ENCODE assay signal across 15 cellular contexts in genomic region chr2:112547333-112547732, GRCh38. TPM values are rescaled to one million over a fixed set of nuclear protein-coding genes. Genes with fewer than 3 reads are reported as not detected.
DNase-seq lines count a peak whose midpoint lies in the region; ATAC-seq, FAIRE-seq and TF ChIP-seq lines count a peak whose summit lies in the region.
"Had no signal": no experiment of that assay in that cellular context is flagged by ENCODE, and none has a peak within 500 bp of the region (broad histone marks: within the 10 kb centered on the region; RNA-seq: fewer than 3 reads in every experiment).

No MANE protein-coding gene starts in this region.

- no peak overlapping the region for H2BK120ac ChIP-seq in IMR-90 (ENCODE audit: low read depth, low read length)

- no TSS peak for BruUV-seq in IMR-90 (replicated peaks; lab: Mats Ljungman, UMichigan)

- no peak for TF ChIP-seq CTCF in IMR-90 (conservative IDR thresholded peaks at IDR 0.05; ENCODE audit: low read depth, low read length)
- TF ChIP-seq CTCF in bronchial epithelial cell (IDR thresholded peaks at IDR 0.05; ENCODE audit: insufficient read depth, low read length, severe bottlenecking) = no peak
- no peak for TF ChIP-seq CTCF in right lobe of liver (IDR thresholded peaks at IDR 0.05)
- no peak for TF ChIP-seq CTCF in neural progenitor cell (IDR thresholded peaks at IDR 0.05)

- in situ Hi-C loops in IMR-90 (cut with MboI; ENCODE audit: low sequenced_read_pairs) = no loop called here

- no peak overlapping the region for H3K14ac ChIP-seq in IMR-90 (replicated peaks; ENCODE audit: low read depth, low read length)

- H2AK5ac ChIP-seq in IMR-90 (ENCODE audit: low read depth, low read length) = no peak overlapping the region

- H3K4me3 Mint-ChIP-seq in neural progenitor cell = no peak overlapping the region
- H3K4me3 Mint-ChIP-seq: CD4-positive, alpha-beta T cell; IgD-negative memory B cell; natural killer cell treated with Interleukin-12 subunit alpha and Interleukin-12 subunit beta and Interleukin-15 and Interleukin-18, amount 100 ng/mL, for 72 hours had no signal

- H3K4me1 ChIP-seq in IMR-90 (ENCODE audit: control insufficient read depth, insufficient read depth, low read length) (no peaks in the 10 kb centered on the region), right lobe of liver (peaks cover 0 to 21% (median 4%) of the 10 kb centered on the region in 4 donors), neural progenitor cell (peaks cover 8% of the 10 kb centered on the region)

- TF ChIP-seq POLR2A in IMR-90 (IDR thresholded peaks at IDR 0.05; ENCODE audit: low read depth, low read length) = no peak
- TF ChIP-seq POLR2A in right lobe of liver (IDR thresholded peaks at IDR 0.05) = no peak

- no peaks in the 10 kb centered on the region for H3F3A ChIP-seq in neural progenitor cell (ENCODE audit: low read depth)

- no peaks in the 10 kb centered on the region for H3K9me3 Mint-ChIP-seq in neural progenitor cell
- H3K9me3 Mint-ChIP-seq: CD4-positive, alpha-beta T cell; IgD-negative memory B cell; natural killer cell treated with Interleukin-12 subunit alpha and Interleukin-12 subunit beta and Interleukin-15 and Interleukin-18, amount 100 ng/mL, for 72 hours had no signal

- H3K4ac ChIP-seq in IMR-90 (ENCODE audit: low read depth, low read length) = no peak overlapping the region

- H3K9me3 ChIP-seq in IMR-90 (ENCODE audit: control insufficient read depth, insufficient read depth, low read length) = no peaks in the 10 kb centered on the region
- no peaks in the 10 kb centered on the region for H3K9me3 ChIP-seq in right lobe of liver
- H3K9me3 ChIP-seq in neural progenitor cell (ENCODE audit: low read depth) = no peaks in the 10 kb centered on the region

- H3K36me3 ChIP-seq in IMR-90 (ENCODE audit: control insufficient read depth, insufficient read depth, low read length) (peaks cover 11% of the 10 kb centered on the region), bronchial epithelial cell (ENCODE audit: control insufficient read depth, insufficient read depth, low read length) (peaks cover 9% of the 10 kb centered on the region), right lobe of liver (peaks cover 0 to 40% (median 7%) of the 10 kb centered on the region in 4 donors), neural progenitor cell (peaks cover 4% of the 10 kb centered on the region)

- POLR2A ChIA-PET in IMR-90 (lab: Charles Lee; ENCODE audit: unreplicated experiment) = no interaction called here

- H3K27ac ChIP-seq in IMR-90 (ENCODE audit: insufficient read depth, low read length) = no peak overlapping the region
- no peak overlapping the region for H3K27ac ChIP-seq in right lobe of liver
- H3K27ac ChIP-seq in neural progenitor cell = no peak overlapping the region

- peaks cover 46% of the 10 kb centered on the region for H3K79me2 ChIP-seq in neural progenitor cell (ENCODE audit: low read depth)

- no CpG with 5 or more reads among the region's 4 CpGs for WGBS in IMR-90 (ENCODE audit: extremely low coverage in 2 of 2, insufficient read length in 1 of 2), 2 experiments
- WGBS in right lobe of liver (ENCODE audit: insufficient coverage, low coverage, low lambda C conversion rate, missing lambda C conversion rate) = 38% methylated on average over 4 of the region's 4 CpGs

- H4K91ac ChIP-seq in IMR-90 (ENCODE audit: insufficient read depth, low read depth, low read length) = no peak overlapping the region

- no peak overlapping the region for H3K18ac ChIP-seq in IMR-90 (ENCODE audit: low read depth, low read length)

- no peak overlapping the region for H2AK9ac ChIP-seq in IMR-90 (replicated peaks; ENCODE audit: low read depth, low read length, poor library complexity)

- ATAC-seq in IMR-90 (ENCODE audit: low read depth) (peak; percentile 49; the same call in 1 of the 2 replicates), right lobe of liver (peak; percentile 81 to 86 (median 84)), SK-N-SH treated with all-trans-retinoic acid at 6 μM for 48 hours (no peak)
- ATAC-seq: natural killer cell treated with Interleukin-12 subunit alpha and Interleukin-12 subunit beta and Interleukin-15 and Interleukin-18, amount 100 ng/mL, for 72 hours had no signal

- dilution Hi-C loops in IMR-90 (cut with HindIII; ENCODE audit: low sequenced_read_pairs, unreplicated experiment) = no loop called here

- H3K27me3 ChIP-seq in IMR-90 (ENCODE audit: control insufficient read depth, insufficient read depth, low read length) (no peaks in the 10 kb centered on the region), bronchial epithelial cell (ENCODE audit: control insufficient read depth, insufficient read depth, low read length) (no peaks in the 10 kb centered on the region), right lobe of liver (no peaks in the 10 kb centered on the region), neural progenitor cell (no peaks in the 10 kb centered on the region)

- H3K4me2 ChIP-seq in IMR-90 (ENCODE audit: low read depth, low read length) (no peak overlapping the region), neural progenitor cell (no peak overlapping the region)

- peaks cover 25% of the 10 kb centered on the region for H3K36me3 Mint-ChIP-seq in neural progenitor cell

- H3K9me1 ChIP-seq in IMR-90 (ENCODE audit: insufficient read depth, low read length) = 0 out of 2 replicates have a peak, but pooled peaks cover 2% of the 10 kb centered on the region

- TF ChIP-seq RAD21 in IMR-90 (IDR thresholded peaks at IDR 0.05; ENCODE audit: low read length) = no peak

- no peaks in the 10 kb centered on the region for H3K27me3 Mint-ChIP-seq in neural progenitor cell (ENCODE audit: insufficient read depth, low read depth)
- H3K27me3 Mint-ChIP-seq: CD4-positive, alpha-beta T cell; IgD-negative memory B cell; natural killer cell treated with Interleukin-12 subunit alpha and Interleukin-12 subunit beta and Interleukin-15 and Interleukin-18, amount 100 ng/mL, for 72 hours had no signal

- CTCF ChIA-PET in IMR-90 (lab: Yijun Ruan, JAX) = interaction anchor here (0.6 kb wide), 1 partner anchor 28 kb away, joined by 6 read pairs; no protein-coding TSS in a partner anchor

- H3K9ac ChIP-seq in IMR-90 (ENCODE audit: low read depth, low read length) (no peak overlapping the region), neural progenitor cell (no peak overlapping the region)

- intact Hi-C loops in IMR-90 (cut with micrococcal nuclease) = no loop called here
- intact Hi-C loops in right lobe of liver (cut with DNase I) = no loop called here

- H4K20me1 ChIP-seq in IMR-90 (ENCODE audit: insufficient read depth, low read length) = no peaks in the 10 kb centered on the region
- H4K20me1 ChIP-seq in neural progenitor cell (ENCODE audit: low read depth) = peaks cover 21% of the 10 kb centered on the region

- H4K5ac ChIP-seq in IMR-90 (ENCODE audit: low read depth, low read length) = no peak overlapping the region

- DNase-seq in AML-193 (lab: John Stamatoyannopoulos, UW) = peak; percentile 59 to 73
- DNase-seq in IMR-90 = peak; percentile 67
- DNase-seq in bronchial epithelial cell (ENCODE audit: low read depth) = peak; percentile 73
- peak; percentile 33 to 73 (median 63) for DNase-seq in right lobe of liver
- DNase-seq in neural progenitor cell (ENCODE audit: low spot score) = no peak
- no peak for DNase-seq in HUDEP-2 (lab: John Stamatoyannopoulos, UW; ENCODE audit: unreplicated experiment in 76 of 76)
- DNase-seq in activated T-cell treated with anti-CD3 and anti-CD28 coated beads, Interleukin-2, amount 50 U/mL, for 48 hours = no peak
- DNase-seq: amygdala; CD4-positive, alpha-beta T cell; RPMI8226; stimulated activated naive CD4-positive, alpha-beta T cell had no signal

- no peak overlapping the region for H3K27ac Mint-ChIP-seq in neural progenitor cell
- H3K27ac Mint-ChIP-seq: CD4-positive, alpha-beta T cell; IgD-negative memory B cell; natural killer cell treated with Interleukin-12 subunit alpha and Interleukin-12 subunit beta and Interleukin-15 and Interleukin-18, amount 100 ng/mL, for 72 hours had no signal

- peaks cover 13 to 30% of the 10 kb centered on the region in 2 experiments for H3K79me1 ChIP-seq in IMR-90 (ENCODE audit: low read depth in 1 of 2, low read length in 2 of 2)

- no peak overlapping the region for H2BK5ac ChIP-seq in IMR-90 (ENCODE audit: low read depth, low read length, poor library complexity, severe bottlenecking)

- no peak for FAIRE-seq in bronchial epithelial cell (lab: Jason Lieb, UNC)
- FAIRE-seq: H1 had no signal

- H2BK20ac ChIP-seq in IMR-90 (ENCODE audit: low read depth, low read length) = no peak overlapping the region

- H2BK15ac ChIP-seq in IMR-90 (ENCODE audit: low read depth, low read length) = no peak overlapping the region

- H3K4me1 Mint-ChIP-seq in neural progenitor cell = no peaks in the 10 kb centered on the region

- no peak overlapping the region for H3K23ac ChIP-seq in IMR-90 (ENCODE audit: low read depth, low read length)

- no peak overlapping the region for H3K56ac ChIP-seq in IMR-90 (ENCODE audit: extremely low read depth, insufficient read depth, low read length)

- no peak overlapping the region for H3K4me3 ChIP-seq in IMR-90 (ENCODE audit: insufficient read depth, low read depth, low read length)
- no peak overlapping the region for H3K4me3 ChIP-seq in bronchial epithelial cell (ENCODE audit: low read depth, low read length)
- H3K4me3 ChIP-seq in right lobe of liver = no peak overlapping the region
- no peak overlapping the region for H3K4me3 ChIP-seq in neural progenitor cell

- H4K8ac ChIP-seq in IMR-90 (ENCODE audit: low read depth in 2 of 2, low read length in 2 of 2) = no peak overlapping the region

- no peak overlapping the region for H2AFZ ChIP-seq in IMR-90 (replicated peaks; ENCODE audit: low read length, poor library complexity)
- H2AFZ ChIP-seq in neural progenitor cell (replicated peaks) = no peak overlapping the region

TF ChIP-seq in IMR-90, 13 proteins besides CTCF, POLR2A, EP300 and RAD21:
- TF ChIP-seq CEBPB (IDR thresholded peaks at IDR 0.05; ENCODE audit: low read depth, low read length) (peak; percentile 63), FOS (IDR thresholded peaks at IDR 0.05; ENCODE audit: low read depth, low read length) (no peak)

RNA-seq across cellular contexts. Expression of gene POLR1B, which starts 5.1 kb away (rescaled TPM):
- total RNA-seq in IMR-90 (2012; rRNA removed) = 22.8 and 24.6 TPM in 2 replicates
- 10.5 and 10.9 TPM in 2 replicates for polyA plus RNA-seq in IMR-90 (2012; rRNA removed)
- 6.0 and 6.1 TPM in 2 replicates for polyA plus RNA-seq in IMR-90 (2012; cell fraction: cytosol; rRNA removed)
- polyA plus RNA-seq in IMR-90 (2012; cell fraction: nucleus; rRNA removed; ENCODE audit: low replicate concordance) = 7.3 and 8.5 TPM in 2 replicates
- total RNA-seq in bronchial epithelial cell = 25.7 and 40.8 TPM in 2 replicates
- 10 to 100 TPM; 12.2 to 20.5 (median 16.1) TPM for total RNA-seq in right lobe of liver
- total RNA-seq in neural progenitor cell (ENCODE audit: low replicate concordance) = 20.1 and 20.5 TPM in 2 replicates

RNA-seq across cellular contexts. Expression of gene CHCHD5, which starts 37.1 kb away (rescaled TPM):
- 4.8 and 8.1 TPM in 2 replicates for total RNA-seq in IMR-90 (2012; rRNA removed)
- polyA plus RNA-seq in IMR-90 (2012; rRNA removed) = 40.1 and 46.2 TPM in 2 replicates
- 79.8 and 84.7 TPM in 2 replicates for polyA plus RNA-seq in IMR-90 (2012; cell fraction: cytosol; rRNA removed)
- 19.4 and 30.5 TPM in 2 replicates for polyA plus RNA-seq in IMR-90 (2012; cell fraction: nucleus; rRNA removed; ENCODE audit: low replicate concordance)
- 10.3 and 20.2 TPM in 2 replicates for total RNA-seq in bronchial epithelial cell
- 10 to 100 TPM; 15.1 to 29.5 (median 18.7) TPM for total RNA-seq in right lobe of liver
- 12.9 and 17.5 TPM in 2 replicates for total RNA-seq in neural progenitor cell (ENCODE audit: low replicate concordance)

Comparison
In these comparisons a context has a peak if more than half of its experiments do, and no peak if none do; other contexts are left out.
1. DNase-seq: peak in AML-193 (2 of 2), IMR-90 (single experiment), bronchial epithelial cell (single experiment) and right lobe of liver (3 of 3); none in neural progenitor cell (single experiment), HUDEP-2 (0 of 76) and activated T-cell treated with anti-CD3 and anti-CD28 coated beads, Interleukin-2, amount 50 U/mL, for 48 hours (0 of 2).